ENCODE assay signal across 25 cellular contexts in genomic region chr4:121100093-121100775, GRCh38. TPM values are rescaled to one million over a fixed set of nuclear protein-coding genes. Genes with fewer than 3 reads are reported as not detected.
"Had no signal": no experiment of that assay in that cellular context is flagged by ENCODE, and none has a peak within 500 bp of the region (broad histone marks: within the 10 kb centered on the region; RNA-seq: fewer than 3 reads in every experiment).

No MANE protein-coding gene starts in this region.

- H3K27ac Mint-ChIP-seq: activated T-helper 1 cell treated with anti-CD3 and anti-CD28 coated beads, Interleukin-12 subunit alpha, Interleukin-12 subunit beta, Interleukin-2, Interleukin-4 antibody, amounts not matched to agents 30 ng/mL and 10 ng/mL and 1 ng/mL, durations not matched to agents 14 hours and 24 hours and 36 hours; naive thymus-derived CD8-positive, alpha-beta T cell; stimulated activated naive B cell treated with anti-CD40 and anti-IgM and Interleukin-4, amounts not matched to agents 10 μg/mL and 1 μg/mL and 100 μg/mL, for 72 hours had no signal

- DNase-seq: activated CD4-positive, alpha-beta T cell treated with anti-CD3 and anti-CD28 coated beads for 48 hours; activated CD4-positive, alpha-beta T cell treated with anti-CD3 and anti-CD28 coated beads, Interleukin-2, amount 50 U/mL, for 48 hours; activated CD8-positive, alpha-beta memory T cell treated with anti-CD3 and anti-CD28 coated beads for 24 hours; activated CD8-positive, alpha-beta memory T cell treated with anti-CD3 and anti-CD28 coated beads, Interleukin-2, amount 50 U/mL, for 4 hours; activated gamma-delta T cell; activated naive CD4-positive, alpha-beta T cell treated with anti-CD3 and anti-CD28 coated beads, Interleukin-2, amount 50 U/mL, for 16 hours; activated T-cell treated with anti-CD3 and anti-CD28 coated beads, Interleukin-2, amount 50 U/mL, for 1 hour; amniotic stem cell; brain microvascular endothelial cell; dorsolateral prefrontal cortex; effector memory CD4-positive, alpha-beta T cell; left lung; lower lobe of right lung; mesenchymal stem cell; naive thymus-derived CD8-positive, alpha-beta T cell; nucleus accumbens; pancreas; stimulated activated CD4-positive, alpha-beta T cell treated with anti-CD3 and anti-CD28 coated beads, Interleukin-1b, Interleukin-23, amount 100 ng/mL, for 48 hours; stimulated activated naive B cell treated with anti-CD40 and anti-IgM and Interleukin-4, amounts not matched to agents 10 μg/mL and 1 μg/mL and 100 μg/mL, for 72 hours; tibial artery; upper lobe of right lung; WERI-Rb-1 had no signal

- H3K27me3 Mint-ChIP-seq: naive thymus-derived CD8-positive, alpha-beta T cell had no signal

- H3K36me3 Mint-ChIP-seq: naive thymus-derived CD8-positive, alpha-beta T cell; stimulated activated naive B cell treated with anti-CD40 and anti-IgM and Interleukin-4, amounts not matched to agents 10 μg/mL and 1 μg/mL and 100 μg/mL, for 72 hours had no signal

- H3K9me3 Mint-ChIP-seq: activated T-helper 1 cell treated with anti-CD3 and anti-CD28 coated beads, Interleukin-12 subunit alpha, Interleukin-12 subunit beta, Interleukin-2, Interleukin-4 antibody, amounts not matched to agents 30 ng/mL and 10 ng/mL and 1 ng/mL, durations not matched to agents 14 hours and 24 hours and 36 hours had no signal

- H3K4me3 Mint-ChIP-seq: activated T-helper 1 cell treated with anti-CD3 and anti-CD28 coated beads, Interleukin-12 subunit alpha, Interleukin-12 subunit beta, Interleukin-2, Interleukin-4 antibody, amounts not matched to agents 30 ng/mL and 10 ng/mL and 1 ng/mL, durations not matched to agents 14 hours and 24 hours and 36 hours; naive thymus-derived CD8-positive, alpha-beta T cell; neural crest cell; stimulated activated naive B cell treated with anti-CD40 and anti-IgM and Interleukin-4, amounts not matched to agents 10 μg/mL and 1 μg/mL and 100 μg/mL, for 72 hours had no signal

- H3K4me1 Mint-ChIP-seq: naive thymus-derived CD8-positive, alpha-beta T cell; neural crest cell; stimulated activated naive B cell treated with anti-CD40 and anti-IgM and Interleukin-4, amounts not matched to agents 10 μg/mL and 1 μg/mL and 100 μg/mL, for 72 hours had no signal

- ATAC-seq: activated CD4-positive, CD25-positive, alpha-beta regulatory T cell treated with anti-CD3 and anti-CD28 coated beads, Interleukin-2, amount 50 U/mL, for 24 hours; left lung; lower lobe of right lung; naive thymus-derived CD8-positive, alpha-beta T cell; pancreas; stimulated activated naive B cell treated with anti-CD40 and anti-IgM and Interleukin-4, amounts not matched to agents 10 μg/mL and 1 μg/mL and 100 μg/mL, for 72 hours; upper lobe of right lung had no signal

RNA-seq across cellular contexts. Expression of gene NDNF, which starts 27.9 kb away (rescaled TPM):
- total RNA-seq: naive thymus-derived CD8-positive, alpha-beta T cell had no signal
